Comparison of ENCODE assay signal across 8 cellular contexts in the genomic region with DNA sequence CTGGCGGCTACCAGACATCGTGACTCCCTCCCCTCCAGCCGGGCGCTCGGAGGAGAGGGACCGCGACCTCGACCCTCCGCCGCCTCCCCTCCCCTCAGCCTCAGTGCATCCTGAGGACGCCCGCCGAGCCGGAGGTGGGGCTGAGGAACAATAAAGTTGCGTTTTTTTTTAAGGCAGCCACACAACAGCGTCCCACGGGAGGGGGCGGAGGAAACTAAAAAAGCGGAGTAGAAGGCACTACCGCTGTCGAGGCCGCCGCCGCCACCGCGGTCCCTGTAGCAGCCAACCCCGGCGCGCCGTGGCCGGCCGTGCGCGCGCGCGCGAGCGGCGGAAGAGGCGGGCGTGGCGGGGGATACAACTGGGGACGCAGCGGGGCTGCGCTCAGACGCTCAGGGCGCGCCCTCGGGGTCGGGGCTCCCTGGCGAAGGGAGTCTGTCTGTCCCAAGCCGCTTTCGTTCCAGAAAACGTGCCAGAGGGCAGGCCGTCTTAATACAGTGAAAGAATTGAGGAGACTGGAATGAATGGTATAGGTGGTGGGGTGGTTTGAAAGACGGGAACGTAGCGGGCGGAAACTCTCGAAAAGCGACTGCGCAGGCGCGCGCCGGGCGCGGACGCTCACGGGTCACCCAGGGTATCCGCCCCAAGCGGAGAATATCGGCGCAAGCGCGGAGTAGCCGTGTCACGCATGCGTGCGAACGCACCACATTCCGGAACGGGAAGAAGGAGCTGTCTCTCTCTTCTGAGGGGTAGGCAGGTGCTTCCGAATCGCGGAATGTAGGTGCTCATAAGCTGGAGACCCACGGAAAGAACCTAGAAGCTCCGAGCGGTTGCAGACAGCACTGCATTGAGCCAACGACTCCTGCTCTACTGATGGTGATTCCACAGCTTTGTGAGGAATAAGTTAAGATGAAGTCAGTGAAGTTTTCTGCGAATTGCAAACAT.
A peak's percentile ranks its signal among the peaks of the same experiment; 100 is the strongest.
DNase-seq lines count a peak whose midpoint lies in the region; ATAC-seq lines count a peak whose summit lies in the region.

TSS of gene COP1 (minus strand) at position 326 of the 942 bp plus-strand sequence. CDS start at position 18, 308 bp downstream.

- peak; percentile 98 for DNase-seq in COLO668 (lab: John Stamatoyannopoulos, UW; ENCODE audit: unreplicated experiment)
- DNase-seq in HS-5 (ENCODE audit: low read depth): peak; percentile 86
- DNase-seq in NK-92 treated with Interleukin-12 subunit alpha and Interleukin-12 subunit beta, amount 100 ng/mL, for 24 hours (lab: John Stamatoyannopoulos, UW): peak; percentile 97
- peak; percentile 98 for DNase-seq in activated CD8-positive, alpha-beta memory T cell treated with anti-CD3 and anti-CD28 coated beads for 24 hours
- DNase-seq in effector CD8-positive, alpha-beta T cell (lab: John Stamatoyannopoulos, UW): peak; percentile 97
- peak; percentile 98 for DNase-seq in medulla oblongata (ENCODE audit: extremely low spot score)
- DNase-seq in stimulated activated CD8-positive, alpha-beta memory T cell treated with anti-CD3 and anti-CD28 coated beads, Interleukin-12 subunit alpha, Interleukin-12 subunit beta, amount 100 ng/mL, for 1 hour (ENCODE audit: low read depth): peak; percentile 98

- ATAC-seq in GM19468 (IDR thresholded peaks at IDR 0.05; ENCODE audit: extremely low read depth, unreplicated experiment): peak; percentile 82

Comparison
In these comparisons a context has a peak if more than half of its experiments do, and no peak if none do; other contexts are left out.
1. Peak in every context shown above with its lines: DNase-seq and ATAC-seq.